In the genomic region with DNA sequence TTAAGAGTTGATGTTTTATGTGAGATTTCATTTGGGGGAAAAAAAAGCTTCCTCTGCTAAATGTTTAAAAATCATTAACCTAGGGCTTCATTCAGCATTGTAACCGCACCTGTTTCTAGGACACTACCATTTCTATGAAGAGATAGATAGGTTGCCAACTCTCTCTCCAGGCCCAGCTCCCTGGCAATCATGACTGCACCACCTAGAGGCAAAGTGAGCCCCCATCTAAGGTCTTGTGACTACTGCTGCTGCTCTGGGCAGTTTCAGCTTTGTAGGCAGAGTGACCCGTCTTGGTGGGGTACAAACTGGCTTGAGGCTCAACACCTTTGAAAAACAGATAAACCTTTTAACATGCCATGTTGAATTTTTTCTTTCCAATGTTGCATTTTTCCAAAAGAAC, we compare ENCODE assay signal across 1 cellular context.
TF ChIP-seq lines count a peak whose summit lies in the region.

No MANE protein-coding gene starts in this region.

TF ChIP-seq in HepG2, 621 proteins besides CTCF, POLR2A, EP300 and RAD21:
- TF ChIP-seq STAG1 (CRISPR knock-in tag; IDR thresholded peaks at IDR 0.05) (peak; percentile 23; the same call in 1 of the 2 replicates), SMC3 (IDR thresholded peaks at IDR 0.05; ENCODE audit: low read length) (peak; percentile 21; the same call in 1 of the 2 replicates)
- TF ChIP-seq, protein P1, sequence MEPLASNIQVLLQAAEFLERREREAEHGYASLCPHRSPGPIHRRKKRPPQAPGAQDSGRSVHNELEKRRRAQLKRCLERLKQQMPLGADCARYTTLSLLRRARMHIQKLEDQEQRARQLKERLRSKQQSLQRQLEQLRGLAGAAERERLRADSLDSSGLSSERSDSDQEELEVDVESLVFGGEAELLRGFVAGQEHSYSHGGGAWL (CRISPR knock-in tag; IDR thresholded peaks at IDR 0.05), result no peak
TF ChIP-seq in HepG2: peak in this region for 2.
